In genomic region chr16:18344634-18345033, GRCh38 we compare ENCODE assay signal across 1 cellular context. TPM values are rescaled to one million over a fixed set of nuclear protein-coding genes. Genes with fewer than 3 reads are reported as not detected.
"Had no signal": no experiment of that assay in that cellular context is flagged by ENCODE, and none has a peak within 500 bp of the region (broad histone marks: within the 10 kb centered on the region; RNA-seq: fewer than 3 reads in every experiment).

No MANE protein-coding gene starts in this region.

RNA-seq across cellular contexts. Expression of gene NPIPA8, which starts 8.1 kb away (rescaled TPM):
- total RNA-seq: activated CD4-positive, alpha-beta memory T cell treated with anti-CD3 and anti-CD28 coated beads, Interleukin-2, amount 10 ng/mL, durations not matched to agents 7 days and 5 days had no signal
